ENCODE assay signal across 8 cellular contexts in the genomic region with DNA sequence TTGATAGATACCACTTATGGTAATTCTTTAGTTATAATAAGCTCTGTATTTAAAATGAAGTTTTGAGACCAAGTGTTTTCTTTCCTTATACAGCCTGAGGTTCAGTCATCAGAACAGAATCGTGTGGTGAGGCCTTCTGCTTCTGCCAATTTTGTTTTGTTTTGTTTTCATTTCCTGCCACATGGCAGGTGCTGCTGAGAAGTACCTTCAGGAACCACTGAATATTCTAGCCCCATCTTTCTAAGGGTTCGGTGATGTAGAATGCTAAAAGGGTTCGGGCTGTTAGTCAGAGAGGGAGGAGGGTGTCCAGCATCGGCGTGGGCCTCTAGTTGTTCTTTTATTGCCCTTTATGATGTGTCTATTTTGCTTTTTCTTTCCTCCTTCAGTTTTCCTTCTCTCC. TPM values are rescaled to one million over a fixed set of nuclear protein-coding genes. Genes with fewer than 3 reads are reported as not detected.
A peak's percentile ranks its signal among the peaks of the same experiment; 100 is the strongest.
DNase-seq lines count a peak whose midpoint lies in the region; ATAC-seq and TF ChIP-seq lines count a peak whose summit lies in the region.

No MANE protein-coding gene starts in this region.

- H3K4me3 Mint-ChIP-seq in T-helper 1 cell treated with Interleukin-12 subunit alpha and Interleukin-12 subunit beta and Interleukin-4 antibody, amounts not matched to agents 30 μg/mL and 1 μg/mL, for 36 hours: peak overlapping the region; percentile 13

- peak overlapping the region; percentile 53 for H3K27ac Mint-ChIP-seq in T-helper 1 cell treated with Interleukin-12 subunit alpha and Interleukin-12 subunit beta and Interleukin-4 antibody, amounts not matched to agents 30 μg/mL and 1 μg/mL, for 36 hours

- H3K27me3 Mint-ChIP-seq in T-helper 1 cell treated with Interleukin-12 subunit alpha and Interleukin-12 subunit beta and Interleukin-4 antibody, amounts not matched to agents 30 μg/mL and 1 μg/mL, for 36 hours (ENCODE audit: low read depth): no peaks in the 10 kb centered on the region

- peaks cover 30% of the 10 kb centered on the region for H3K4me1 Mint-ChIP-seq in T-helper 1 cell treated with Interleukin-12 subunit alpha and Interleukin-12 subunit beta and Interleukin-4 antibody, amounts not matched to agents 30 μg/mL and 1 μg/mL, for 36 hours (ENCODE audit: low read depth)

- peak; percentile 34 for ATAC-seq in left colon
- ATAC-seq in HG03469 (IDR thresholded peaks at IDR 0.05; ENCODE audit: unreplicated experiment): no peak

- no peak for TF ChIP-seq CTCF in GM20000 (IDR thresholded peaks at IDR 0.05; ENCODE audit: extremely low read depth, missing control alignments)

- DNase-seq in DMS153 (lab: John Stamatoyannopoulos, UW) (peak; percentile 60), GM20000 (ENCODE audit: low spot score) (peak; percentile 42), left colon (no peak), NCI-H774 (lab: John Stamatoyannopoulos, UW) (no peak), foreskin melanocyte (no peak), NOMO-1 treated with dmso at 0.1 percent for 144 hours (lab: John Stamatoyannopoulos, UW; ENCODE audit: unreplicated experiment) (no peak)

- no peaks in the 10 kb centered on the region for H3K9me3 Mint-ChIP-seq in T-helper 1 cell treated with Interleukin-12 subunit alpha and Interleukin-12 subunit beta and Interleukin-4 antibody, amounts not matched to agents 30 μg/mL and 1 μg/mL, for 36 hours

- intact Hi-C loops in left colon (cut with DNase I, micrococcal nuclease): no loop called here

- peaks cover 5% of the 10 kb centered on the region for H3K36me3 Mint-ChIP-seq in T-helper 1 cell treated with Interleukin-12 subunit alpha and Interleukin-12 subunit beta and Interleukin-4 antibody, amounts not matched to agents 30 μg/mL and 1 μg/mL, for 36 hours (ENCODE audit: low read depth)

RNA-seq across cellular contexts. Expression of a gene that starts 25.8 kb away (rescaled TPM):
- total RNA-seq in left colon: 10 to 100 TPM; 50.9 to 51.0 TPM

Comparison
In these comparisons a context has a peak if more than half of its experiments do, and no peak if none do; other contexts are left out.
1. DNase-seq: peak in DMS153 (single experiment) and GM20000 (single experiment); none in left colon (0 of 2), NCI-H774 (single experiment), foreskin melanocyte (single experiment) and NOMO-1 treated with dmso at 0.1 percent for 144 hours (single experiment).